ENCODE assay signal across 20 cellular contexts in genomic region chr5:169886033-169886432, GRCh38.
"Had no signal": no experiment of that assay in that cellular context is flagged by ENCODE, and none has a peak within 500 bp of the region (broad histone marks: within the 10 kb centered on the region; RNA-seq: fewer than 3 reads in every experiment).

No MANE protein-coding gene starts in this region.

- DNase-seq: activated CD4-positive, alpha-beta T cell treated with anti-CD3 and anti-CD28 coated beads, Interleukin-2, amount 10 ng/mL, durations not matched to agents 7 days and 5 days; activated CD8-positive, alpha-beta memory T cell treated with anti-CD3 and anti-CD28 coated beads, Interleukin-2, amount 10 ng/mL, durations not matched to agents 7 days and 5 days; activated CD8-positive, alpha-beta T cell treated with anti-CD3 and anti-CD28 coated beads for 36 hours; activated effector memory CD4-positive, alpha-beta T cell treated with anti-CD3 and anti-CD28 coated beads, Interleukin-2, amount 50 U/mL, for 16 hours; activated naive CD4-positive, alpha-beta T cell treated with anti-CD3 and anti-CD28 coated beads, Interleukin-2, amount 10 ng/mL, durations not matched to agents 7 days and 5 days; activated T-cell treated with anti-CD3 and anti-CD28 coated beads for 4 hours; anterior cingulate cortex; body of pancreas; head of caudate nucleus; hypothalamus; ovary; spleen; stimulated activated CD4-positive, alpha-beta T cell treated with anti-CD3 and anti-CD28 coated beads, Interleukin-4, amount 100 ng/mL, for 24 hours; stimulated activated naive CD8-positive, alpha-beta T cell treated with anti-CD3 and anti-CD28 coated beads, Interleukin-15, Interleukin-2, amounts not matched to agents 100 U/mL and 50 U/mL, for 24 hours; upper lobe of left lung had no signal

- H3K4me3 ChIP-seq: body of pancreas, cardiac muscle cell, gastroesophageal sphincter, ovary, prostate gland, spleen, upper lobe of left lung had no signal

- ATAC-seq: activated CD4-positive, CD25-positive, alpha-beta regulatory T cell treated with anti-CD3 and anti-CD28 coated beads, Interleukin-2, amount 50 U/mL, for 24 hours; activated CD8-positive, alpha-beta memory T cell treated with anti-CD3 and anti-CD28 coated beads, Interleukin-2, amount 10 ng/mL, durations not matched to agents 7 days and 5 days; activated CD8-positive, alpha-beta T cell treated with anti-CD3 and anti-CD28 coated beads for 36 hours; body of pancreas; gastroesophageal sphincter; natural killer cell treated with Interleukin-12 subunit alpha and Interleukin-12 subunit beta and Interleukin-15 and Interleukin-18, amount 100 ng/mL, for 72 hours; stimulated activated naive CD8-positive, alpha-beta T cell treated with anti-CD3 and anti-CD28 coated beads, Interleukin-15, Interleukin-2, amounts not matched to agents 100 U/mL and 50 U/mL, for 24 hours had no signal
